Comparison of ENCODE assay signal across 11 cellular contexts in genomic region chr7:139523199-139523941, GRCh38. TPM values are rescaled to one million over a fixed set of nuclear protein-coding genes. Genes with fewer than 3 reads are reported as not detected.
A peak's percentile ranks its signal among the peaks of the same experiment; 100 is the strongest.
DNase-seq lines count a peak whose midpoint lies in the region; ATAC-seq, FAIRE-seq and TF ChIP-seq lines count a peak whose summit lies in the region.
"Had no signal": no experiment of that assay in that cellular context is flagged by ENCODE, and none has a peak within 500 bp of the region (broad histone marks: within the 10 kb centered on the region; RNA-seq: fewer than 3 reads in every experiment).

Gene CLEC2L (plus strand): TSS chr7:139523685. CDS start chr7:139523928, 243 bp downstream.

- no peak within 1 kb of the TSS for H3K27ac ChIP-seq in astrocyte (ENCODE audit: low read depth, low read length)
- H3K27ac ChIP-seq in HepG2 (ENCODE audit: extremely low read length, insufficient read depth, low read length): no peak within 1 kb of the TSS
- H3K27ac ChIP-seq in subcutaneous abdominal adipose tissue (ENCODE audit: low read depth, low read length): no peak within 1 kb of the TSS
- H3K27ac ChIP-seq in adrenal gland: no peak within 1 kb of the TSS
- H3K27ac ChIP-seq: C4-2B had no signal

- no peaks in the 10 kb centered on the region for H3K79me2 ChIP-seq in astrocyte (ENCODE audit: insufficient read depth, low read length)
- H3K79me2 ChIP-seq in HepG2 (ENCODE audit: insufficient read depth, low read length): no peaks in the 10 kb centered on the region

- no peak within 1 kb of the TSS for H3K27ac Mint-ChIP-seq in activated CD4-positive, alpha-beta T cell treated with anti-CD3 and anti-CD28 coated beads for 36 hours
- H3K27ac Mint-ChIP-seq in astrocyte (ENCODE audit: unreplicated experiment): no peak within 1 kb of the TSS

- peaks cover 33% of the 10 kb centered on the region for H3K27me3 Mint-ChIP-seq in activated CD4-positive, alpha-beta T cell treated with anti-CD3 and anti-CD28 coated beads for 36 hours
- H3K27me3 Mint-ChIP-seq in astrocyte (ENCODE audit: low read depth, unreplicated experiment): peaks cover 48% of the 10 kb centered on the region

- TF ChIP-seq EP300 in HepG2 (IDR thresholded peaks at IDR 0.05; ENCODE audit: low read depth in 2 of 2, low read length in 2 of 2) (no peak), HepG2 (CRISPR knock-in tag; IDR thresholded peaks at IDR 0.05; ENCODE audit: borderline replicate concordance) (no peak)

- POLR2A ChIA-PET in activated CD4-positive, alpha-beta T cell treated with anti-CD3 and anti-CD28 coated beads for 36 hours (lab: Charles Lee): interaction anchor here (0.6 kb wide), 1 partner anchor 1072 kb away, joined by 3 read pairs; no protein-coding TSS in a partner anchor
- POLR2A ChIA-PET in HepG2 (lab: Yijun Ruan, JAX): no interaction called here

- H3K27me3 ChIP-seq in astrocyte (ENCODE audit: insufficient read depth, low read length) (peaks cover 26% of the 10 kb centered on the region), HepG2 (ENCODE audit: control insufficient read depth in 1 of 2, insufficient read depth in 2 of 2, low read length in 2 of 2) (peaks cover 0 to 55% of the 10 kb centered on the region in 2 experiments; a peak in 4 of 5 replicates), subcutaneous abdominal adipose tissue (ENCODE audit: control insufficient read depth in 5 of 5, insufficient read depth in 4 of 5, low read length in 5 of 5) (peaks cover 9 to 38% (median 29%) of the 10 kb centered on the region in 5 donors), adrenal gland (peaks cover 16% of the 10 kb centered on the region)

- no peak within 1 kb of the TSS for H3K9ac ChIP-seq in astrocyte (ENCODE audit: low read length)
- no peak within 1 kb of the TSS for H3K9ac ChIP-seq in HepG2 (ENCODE audit: insufficient read depth, low read depth, low read length)
- H3K9ac ChIP-seq in subcutaneous abdominal adipose tissue (ENCODE audit: low read length in 5 of 5): no peak within 1 kb of the TSS

- no peak for TF ChIP-seq RAD21 in HepG2 (CRISPR knock-in tag; IDR thresholded peaks at IDR 0.05)

- H3K4me3 ChIP-seq in astrocyte (ENCODE audit: insufficient read depth, low read depth, low read length) (peak within 1 kb of the TSS; percentile 29), HepG2 (replicated peaks in 1 of 3; ENCODE audit: insufficient read depth in 1 of 3, low read depth in 2 of 3, low read length in 3 of 3) (peak within 1 kb of the TSS in 2 of 3 experiments; percentile 12 to 40; a peak in 1 of 6 replicates), subcutaneous abdominal adipose tissue (ENCODE audit: low read depth in 1 of 5, low read length in 5 of 5) (peak within 1 kb of the TSS; percentile 26 to 49 (median 44)), adrenal gland (no peak within 1 kb of the TSS)

- H3K4me2 ChIP-seq in astrocyte (ENCODE audit: low read length): peak within 1 kb of the TSS; percentile 68
- peak within 1 kb of the TSS; percentile 45 for H3K4me2 ChIP-seq in HepG2 (ENCODE audit: low read depth, low read length)

- 20% methylated on average over 18 of the region's 75 CpGs for WGBS in HepG2 (ENCODE audit: low lambda C conversion rate)
- 2 to 33% (median 6%) methylated on average over 3 to 75 of the region's 75 CpGs for WGBS in adrenal gland, 4 donors

- peak within 1 kb of the TSS; percentile 64 for H2AFZ ChIP-seq in astrocyte (ENCODE audit: low read depth, low read length)
- H2AFZ ChIP-seq in HepG2 (ENCODE audit: low read length): no peak within 1 kb of the TSS

- H4K20me1 ChIP-seq in astrocyte (ENCODE audit: insufficient read depth, low read length): no peaks in the 10 kb centered on the region
- no peaks in the 10 kb centered on the region; the same call in 1 of the 2 replicates for H4K20me1 ChIP-seq in HepG2 (ENCODE audit: insufficient read depth, low read length)

- in situ Hi-C loops in HepG2 (cut with HindIII; ENCODE audit: extremely low pct_ligation_motif_present, low pct_unique_long_range_greater_than_20kb): no loop called here

- ATAC-seq in activated CD4-positive, alpha-beta T cell treated with anti-CD3 and anti-CD28 coated beads for 36 hours: peak; percentile 60
- peak; percentile 55 for ATAC-seq in HepG2
- ATAC-seq in HG02763 (IDR thresholded peaks at IDR 0.05; ENCODE audit: unreplicated experiment): no peak

- FAIRE-seq in astrocyte (lab: Jason Lieb, UNC): no peak
- FAIRE-seq in HepG2 (lab: Jason Lieb, UNC): no peak

- no TSS peak for BruUV-seq in HepG2 (replicated peaks; lab: Mats Ljungman, UMichigan)

- intact Hi-C loops in activated CD4-positive, alpha-beta T cell treated with anti-CD3 and anti-CD28 coated beads for 36 hours (cut with DNase I, micrococcal nuclease): no loop called here
- intact Hi-C loops in HepG2 (cut with micrococcal nuclease; ENCODE audit: unreplicated experiment) (no loop called here), adrenal gland (cut with DNase I) (no loop called here)

- H3K9me3 Mint-ChIP-seq in activated CD4-positive, alpha-beta T cell treated with anti-CD3 and anti-CD28 coated beads for 36 hours (ENCODE audit: low read depth): no peaks in the 10 kb centered on the region
- H3K9me3 Mint-ChIP-seq in astrocyte (ENCODE audit: unreplicated experiment): peaks cover 5% of the 10 kb centered on the region

- H3K4me1 ChIP-seq in astrocyte (ENCODE audit: insufficient read depth, low read length) (peaks cover 9% of the 10 kb centered on the region), HepG2 (ENCODE audit: insufficient read depth, low read length) (peaks cover 5% of the 10 kb centered on the region; the same call in 1 of the 2 replicates), subcutaneous abdominal adipose tissue (ENCODE audit: control insufficient read depth in 5 of 5, insufficient read depth in 5 of 5, low read length in 5 of 5) (peaks cover 0 to 11% (median 8%) of the 10 kb centered on the region in 5 donors), adrenal gland (replicated peaks in 1 of 2) (no peaks in the 10 kb centered on the region)

- H3K4me1 Mint-ChIP-seq in activated CD4-positive, alpha-beta T cell treated with anti-CD3 and anti-CD28 coated beads for 36 hours: peaks cover 6% of the 10 kb centered on the region
- peaks cover 7% of the 10 kb centered on the region for H3K4me1 Mint-ChIP-seq in astrocyte (ENCODE audit: low read depth, unreplicated experiment)

- TF ChIP-seq POLR2A in HepG2 (IDR thresholded peaks at IDR 0.05; ENCODE audit: insufficient read depth in 1 of 2, low read depth in 2 of 2, low read length in 2 of 2): no peak
- TF ChIP-seq POLR2A in adrenal gland (IDR thresholded peaks at IDR 0.05): no peak

- peak within 1 kb of the TSS; percentile 32 for H3K4me3 Mint-ChIP-seq in activated CD4-positive, alpha-beta T cell treated with anti-CD3 and anti-CD28 coated beads for 36 hours
- peak within 1 kb of the TSS; percentile 40 for H3K4me3 Mint-ChIP-seq in astrocyte (ENCODE audit: unreplicated experiment)

- no peaks in the 10 kb centered on the region for H3K9me3 ChIP-seq in astrocyte (ENCODE audit: insufficient read depth, low read depth, low read length)
- no peaks in the 10 kb centered on the region for H3K9me3 ChIP-seq in HepG2 (ENCODE audit: low read length)
- peaks cover 0 to 3% (median 0%) of the 10 kb centered on the region in 5 donors for H3K9me3 ChIP-seq in subcutaneous abdominal adipose tissue (ENCODE audit: control insufficient read depth in 5 of 5, low read length in 5 of 5)
- no peaks in the 10 kb centered on the region for H3K9me3 ChIP-seq in adrenal gland (replicated peaks in 1 of 3)

- peak; percentile 50 for DNase-seq in activated CD4-positive, alpha-beta T cell treated with anti-CD3 and anti-CD28 coated beads for 36 hours
- DNase-seq in activated CD4-positive, alpha-beta T cell treated with anti-CD3 and anti-CD28 coated beads for 1 hour: no peak
- DNase-seq in astrocyte (ENCODE audit: low read depth): no peak
- DNase-seq in HepG2 (ENCODE audit: low spot score): no peak
- no peak for DNase-seq in cerebellar nuclear complex (lab: John Stamatoyannopoulos, UW)
- no peak for DNase-seq in adrenal gland
- DNase-seq: activated CD4-positive, CD25-positive, alpha-beta regulatory T cell treated with anti-CD3 and anti-CD28 coated beads, Interleukin-2, amount 50 U/mL, for 72 hours had no signal

- CTCF ChIA-PET in activated CD4-positive, alpha-beta T cell treated with anti-CD3 and anti-CD28 coated beads for 36 hours (lab: Charles Lee): no interaction called here
- CTCF ChIA-PET in HepG2 (lab: Yijun Ruan, JAX; ENCODE audit: low intra/inter-chr PET ratio, low total read pairs): no interaction called here

- no peak for TF ChIP-seq CTCF in astrocyte (IDR thresholded peaks at IDR 0.05; ENCODE audit: insufficient read depth, low read depth, low read length)
- no peak for TF ChIP-seq CTCF in HepG2 (CRISPR knock-in tag; IDR thresholded peaks at IDR 0.05)
- no peak for TF ChIP-seq CTCF in adrenal gland (IDR thresholded peaks at IDR 0.05)

- H3K36me3 ChIP-seq in astrocyte (ENCODE audit: insufficient read depth, low read length): no peaks in the 10 kb centered on the region
- H3K36me3 ChIP-seq in HepG2 (replicated peaks in 1 of 2; ENCODE audit: control insufficient read depth in 1 of 2, insufficient read depth in 2 of 2, low read length in 2 of 2): no peaks in the 10 kb centered on the region
- H3K36me3 ChIP-seq in subcutaneous abdominal adipose tissue (ENCODE audit: control insufficient read depth in 5 of 5, insufficient read depth in 5 of 5, low read length in 5 of 5): no peaks in the 10 kb centered on the region
- no peaks in the 10 kb centered on the region for H3K36me3 ChIP-seq in adrenal gland (replicated peaks in 1 of 2)

- no peaks in the 10 kb centered on the region for H3K36me3 Mint-ChIP-seq in activated CD4-positive, alpha-beta T cell treated with anti-CD3 and anti-CD28 coated beads for 36 hours (ENCODE audit: low read depth)
- peaks cover 2% of the 10 kb centered on the region for H3K36me3 Mint-ChIP-seq in astrocyte (ENCODE audit: low read depth, unreplicated experiment)

RNA-seq across cellular contexts. Expression of gene CLEC2L, which starts in this region (rescaled TPM):
- not detected for total RNA-seq in activated CD4-positive, alpha-beta T cell treated with anti-CD3 and anti-CD28 coated beads for 36 hours
- not detected in 2 replicates for total RNA-seq in astrocyte
- 0.20 TPM in 2 replicates for total RNA-seq in HepG2 (2016; rRNA removed; fragmentation: Illumina TruSeq; extraction: Trizol)
- total RNA-seq in HepG2 (2016; cell fraction: cytosol; rRNA removed; fragmentation: Illumina TruSeq; extraction: Trizol; ENCODE audit: low read depth): 0.20 and 0.26 TPM in 2 replicates
- 0.18 and 0.26 TPM in 2 replicates for total RNA-seq in HepG2 (2016; cell fraction: insoluble cytoplasmic fraction; rRNA removed; fragmentation: Illumina TruSeq; extraction: Trizol)
- 0.45 TPM in 1 of 2 replicates, not detected in the other for total RNA-seq in HepG2 (2016; cell fraction: membrane; rRNA removed; fragmentation: Illumina TruSeq; extraction: Trizol)
- not detected in 2 replicates for total RNA-seq in HepG2 (2016; cell fraction: nucleus; rRNA removed; fragmentation: Illumina TruSeq; extraction: Trizol)
- 0.25 and 0.56 TPM in 2 replicates for polyA plus RNA-seq in HepG2 (2011; rRNA removed)
- polyA plus RNA-seq in HepG2 (2011; cell fraction: cytosol; rRNA removed): 0.28 and 0.48 TPM in 2 replicates
- polyA plus RNA-seq in HepG2 (2011; cell fraction: nucleus; rRNA removed): 0.23 and 0.24 TPM in 2 replicates
- polyA plus RNA-seq in HepG2 (2012): not detected in 2 replicates
- polyA plus RNA-seq in HepG2 (2016; cell fraction: cytosol; fragmentation: Illumina TruSeq; extraction: Trizol; ENCODE audit: low read depth): 0.07 and 0.22 TPM in 2 replicates
- 0.29 and 0.39 TPM in 2 replicates for polyA plus RNA-seq in HepG2 (2016; cell fraction: insoluble cytoplasmic fraction; fragmentation: Illumina TruSeq; extraction: Trizol; ENCODE audit: low read depth)
- polyA plus RNA-seq in HepG2 (2016; cell fraction: membrane; fragmentation: Illumina TruSeq; extraction: Trizol; ENCODE audit: low read depth): 0.48 and 0.54 TPM in 2 replicates
- 0.59 TPM in 1 of 2 replicates, not detected in the other for polyA plus RNA-seq in HepG2 (2016; cell fraction: nucleus; fragmentation: Illumina TruSeq; extraction: Trizol; ENCODE audit: insufficient read depth, low read depth)
- polyA minus RNA-seq in HepG2 (2011; rRNA and poly(A)+ RNA removed; ENCODE audit: low replicate concordance): 0.70 TPM in 1 of 2 replicates, not detected in the other
- polyA minus RNA-seq in HepG2 (2011; cell fraction: cytosol; rRNA and poly(A)+ RNA removed): not detected in 2 replicates
- not detected in 2 replicates for polyA minus RNA-seq in HepG2 (2011; cell fraction: nucleus; rRNA and poly(A)+ RNA removed)
- total RNA-seq in adrenal gland: under 1 TPM in 1 of 8 donors, not detected in 7; 0.18 TPM
- polyA plus RNA-seq in adrenal gland: not detected
- total RNA-seq: fibroblast of villous mesenchyme had no signal

Comparison
In these comparisons a context has a peak if more than half of its experiments do, and no peak if none do; other contexts are left out.
1. Peak in DNase-seq and ATAC-seq in activated CD4-positive, alpha-beta T cell treated with anti-CD3 and anti-CD28 coated beads for 36 hours; RNA of the gene not detected or under 1 TPM.
2. Peak in ATAC-seq, H3K4me3 ChIP-seq and H3K4me2 ChIP-seq in HepG2; RNA of the gene not detected or under 1 TPM.
3. H3K4me3 ChIP-seq: peak in astrocyte (single experiment) and subcutaneous abdominal adipose tissue (5 of 5); none in adrenal gland (0 of 4).